Comparison of ENCODE assay signal across 10 cellular contexts in genomic region chr19:55248166-55248675, GRCh38. TPM values are rescaled to one million over a fixed set of nuclear protein-coding genes. Genes with fewer than 3 reads are reported as not detected.
DNase-seq lines count a peak whose midpoint lies in the region; ATAC-seq and TF ChIP-seq lines count a peak whose summit lies in the region.
"Had no signal": no experiment of that assay in that cellular context is flagged by ENCODE, and none has a peak within 500 bp of the region (broad histone marks: within the 10 kb centered on the region; RNA-seq: fewer than 3 reads in every experiment).

No MANE protein-coding gene starts in this region.

- peaks cover 68% of the 10 kb centered on the region for H4K20me1 ChIP-seq in SK-N-SH (ENCODE audit: insufficient read depth)

- H3K27me3 ChIP-seq in SK-N-SH (ENCODE audit: insufficient read depth): no peaks in the 10 kb centered on the region
- H3K27me3 ChIP-seq: testis had no signal

- intact Hi-C loops in natural killer cell (cut with micrococcal nuclease): no loop called here

- peak; percentile 69 for DNase-seq in SK-N-SH
- no peak for DNase-seq in activated CD8-positive, alpha-beta T cell treated with anti-CD3 and anti-CD28 coated beads, Interleukin-2, amount 10 ng/mL, durations not matched to agents 7 days and 5 days
- DNase-seq in natural killer cell: no peak
- DNase-seq in DMS153 (lab: John Stamatoyannopoulos, UW): no peak
- no peak for DNase-seq in T-helper 9 cell
- DNase-seq: activated CD8-positive, alpha-beta memory T cell treated with anti-CD3 and anti-CD28 coated beads, Interleukin-2, amount 50 U/mL, for 48 hours; NCI-H2227 treated with DMSO at 0.1 percent for 48 hours; testis had no signal

- WGBS in SK-N-SH (ENCODE audit: low lambda C conversion rate): 73% methylated on average over 5 of the region's 10 CpGs

- no peak overlapping the region for H3K4me3 ChIP-seq in SK-N-SH (ENCODE audit: low read depth in 2 of 2, low read length in 1 of 2)
- H3K4me3 ChIP-seq: testis had no signal

- no peak overlapping the region for H3K4me2 ChIP-seq in SK-N-SH

- no peak for TF ChIP-seq EP300 in SK-N-SH (IDR thresholded peaks at IDR 0.05; ENCODE audit: borderline replicate concordance in 1 of 2, low read depth in 1 of 2, low read length in 1 of 2)

- peaks cover 43% of the 10 kb centered on the region for H3K4me1 Mint-ChIP-seq in activated CD8-positive, alpha-beta T cell treated with anti-CD3 and anti-CD28 coated beads, Interleukin-2, amount 10 ng/mL, durations not matched to agents 7 days and 5 days (ENCODE audit: low read depth)
- peaks cover 33 to 46% of the 10 kb centered on the region in 2 donors for H3K4me1 Mint-ChIP-seq in natural killer cell

- H3F3A ChIP-seq in SK-N-SH (replicated peaks; ENCODE audit: insufficient read depth): no peaks in the 10 kb centered on the region

- H2AFZ ChIP-seq in SK-N-SH (ENCODE audit: low read depth): no peak overlapping the region

- CTCF ChIA-PET in SK-N-SH (lab: Yijun Ruan, JAX): interaction anchor here (1.0 to 1.2 kb wide), 2 partner anchors 10 to 53 kb away, joined by 3 to 5 read pairs; no protein-coding TSS in a partner anchor
- CTCF ChIA-PET in activated CD8-positive, alpha-beta T cell treated with anti-CD3 and anti-CD28 coated beads, Interleukin-2, amount 10 ng/mL, durations not matched to agents 7 days and 5 days (lab: Charles Lee): no interaction called here

- TF ChIP-seq CTCF in SK-N-SH (IDR thresholded peaks at IDR 0.05) (no peak), natural killer cell (IDR thresholded peaks at IDR 0.05) (no peak)

- peaks cover 62% of the 10 kb centered on the region for H3K79me2 ChIP-seq in SK-N-SH (ENCODE audit: insufficient read depth)

- no peaks in the 10 kb centered on the region for H3K9me3 Mint-ChIP-seq in activated CD8-positive, alpha-beta T cell treated with anti-CD3 and anti-CD28 coated beads, Interleukin-2, amount 10 ng/mL, durations not matched to agents 7 days and 5 days (ENCODE audit: insufficient read depth)
- no peaks in the 10 kb centered on the region for H3K9me3 Mint-ChIP-seq in natural killer cell

- peaks cover 0 to 23% of the 10 kb centered on the region in 2 experiments; a peak in 1 of 4 replicates for H3K4me1 ChIP-seq in SK-N-SH (ENCODE audit: control insufficient read depth in 1 of 2, insufficient read depth in 2 of 2, low read depth in 1 of 2, low read length in 1 of 2)

- no peak for ATAC-seq in SK-N-SH treated with all-trans-retinoic acid at 6 μM for 48 hours
- no peak for ATAC-seq in activated CD8-positive, alpha-beta T cell treated with anti-CD3 and anti-CD28 coated beads, Interleukin-2, amount 10 ng/mL, durations not matched to agents 7 days and 5 days
- ATAC-seq in natural killer cell: no peak

- no peaks in the 10 kb centered on the region for H3K9me2 ChIP-seq in SK-N-SH

- H3K36me3 ChIP-seq in SK-N-SH (replicated peaks in 1 of 2; ENCODE audit: control insufficient read depth in 1 of 2, insufficient read depth in 2 of 2, low read length in 1 of 2): peaks cover 4 to 13% of the 10 kb centered on the region in 2 experiments

- no peaks in the 10 kb centered on the region for H3K27me3 Mint-ChIP-seq in activated CD8-positive, alpha-beta T cell treated with anti-CD3 and anti-CD28 coated beads, Interleukin-2, amount 10 ng/mL, durations not matched to agents 7 days and 5 days (ENCODE audit: low read depth)
- H3K27me3 Mint-ChIP-seq in natural killer cell (ENCODE audit: low read depth in 2 of 2): no peaks in the 10 kb centered on the region

- no peak overlapping the region for H3K4me3 Mint-ChIP-seq in activated CD8-positive, alpha-beta T cell treated with anti-CD3 and anti-CD28 coated beads, Interleukin-2, amount 10 ng/mL, durations not matched to agents 7 days and 5 days
- H3K4me3 Mint-ChIP-seq in natural killer cell: no peak overlapping the region

- H3K36me3 Mint-ChIP-seq in activated CD8-positive, alpha-beta T cell treated with anti-CD3 and anti-CD28 coated beads, Interleukin-2, amount 10 ng/mL, durations not matched to agents 7 days and 5 days (ENCODE audit: low read depth): peaks cover 54% of the 10 kb centered on the region
- H3K36me3 Mint-ChIP-seq in natural killer cell: no peaks in the 10 kb centered on the region

- POLR2A ChIA-PET in SK-N-SH (lab: Yijun Ruan, JAX): interaction anchor here (0.9 to 3.3 kb wide), 7 partner anchors 8 to 160 kb away, joined by 3 to 11 read pairs (median 5); partner anchors contain the start of genes PPP6R1, TMEM86B and UBE2S
- POLR2A ChIA-PET in activated CD8-positive, alpha-beta T cell treated with anti-CD3 and anti-CD28 coated beads, Interleukin-2, amount 10 ng/mL, durations not matched to agents 7 days and 5 days (lab: Charles Lee): interaction anchor here (0.7 kb wide), 1 partner anchor 11 kb away, joined by 3 read pairs; the partner anchor contains the start of gene PPP6R1

- no peak overlapping the region for H3K9ac ChIP-seq in SK-N-SH

- H3K27ac ChIP-seq in SK-N-SH (ENCODE audit: low read depth in 2 of 2, low read length in 1 of 2): peak overlapping the region in 1 of 2 experiments; percentile 36; a peak in 1 of 4 replicates
- H3K27ac ChIP-seq: 22Rv1, testis had no signal

- peak overlapping the region; percentile 74 for H3K27ac Mint-ChIP-seq in activated CD8-positive, alpha-beta T cell treated with anti-CD3 and anti-CD28 coated beads, Interleukin-2, amount 10 ng/mL, durations not matched to agents 7 days and 5 days
- peak overlapping the region; percentile 67 to 69 for H3K27ac Mint-ChIP-seq in natural killer cell

- no peak for TF ChIP-seq RAD21 in SK-N-SH (IDR thresholded peaks at IDR 0.05; ENCODE audit: low read length)

- no peaks in the 10 kb centered on the region for H3K9me3 ChIP-seq in SK-N-SH
- H3K9me3 ChIP-seq: testis had no signal

TF ChIP-seq in SK-N-SH, 30 proteins besides CTCF, POLR2A, EP300 and RAD21:
- TF ChIP-seq TAF1 (IDR thresholded peaks at IDR 0.05; ENCODE audit: borderline replicate concordance, low read depth, low read length) (no peak), MXI1 (IDR thresholded peaks at IDR 0.05; ENCODE audit: low read depth, low read length) (peak; percentile 27; the same call in 1 of the 2 replicates)

TF ChIP-seq in SK-N-SH treated with all-trans-retinoic acid at 6 μM for 48 hours, 23 proteins besides CTCF, POLR2A, EP300 and RAD21 (continues in another document):
- TF ChIP-seq PATZ1 (CRISPR knock-in tag; IDR thresholded peaks at IDR 0.05; ENCODE audit: borderline replicate concordance) (no peak), CSDC2 (CRISPR knock-in tag; IDR thresholded peaks at IDR 0.05) (no peak), ESRRG (CRISPR knock-in tag; IDR thresholded peaks at IDR 0.05) (no peak), TOX (CRISPR knock-in tag; IDR thresholded peaks at IDR 0.05; ENCODE audit: borderline replicate concordance) (no peak), ARNTL (CRISPR knock-in tag; IDR thresholded peaks at IDR 0.05; ENCODE audit: borderline replicate concordance, low read depth) (no peak)

RNA-seq across cellular contexts. Expression of gene PPP6R1, which starts 10.6 kb away (rescaled TPM):
- 44.9 and 47.8 TPM in 2 replicates for polyA plus RNA-seq in SK-N-SH (2012; rRNA removed)
- polyA plus RNA-seq in SK-N-SH (2012; cell fraction: cytosol; rRNA removed): 23.6 and 36.5 TPM in 2 replicates
- polyA plus RNA-seq in SK-N-SH (2012; cell fraction: nucleus; rRNA removed): 89.2 and 89.5 TPM in 2 replicates
- 100 to 1,000 TPM; 256 to 265 TPM for total RNA-seq in activated CD8-positive, alpha-beta T cell treated with anti-CD3 and anti-CD28 coated beads, Interleukin-2, amount 10 ng/mL, durations not matched to agents 7 days and 5 days
- total RNA-seq in natural killer cell: 100 to 1,000 TPM; 252 to 275 (median 260) TPM

RNA-seq across cellular contexts. Expression of gene TMEM86B, which starts 19.7 kb away (rescaled TPM):
- polyA plus RNA-seq in SK-N-SH (2012; rRNA removed): 2.0 and 3.0 TPM in 2 replicates
- 0.64 and 1.2 TPM in 2 replicates for polyA plus RNA-seq in SK-N-SH (2012; cell fraction: cytosol; rRNA removed)
- 17.1 and 28.6 TPM in 2 replicates for polyA plus RNA-seq in SK-N-SH (2012; cell fraction: nucleus; rRNA removed)
- 10 to 100 TPM; 11.0 to 13.8 TPM for total RNA-seq in activated CD8-positive, alpha-beta T cell treated with anti-CD3 and anti-CD28 coated beads, Interleukin-2, amount 10 ng/mL, durations not matched to agents 7 days and 5 days
- total RNA-seq in natural killer cell: 10 to 100 TPM; 12.6 to 14.7 (median 14.6) TPM

RNA-seq across cellular contexts. Expression of gene HSPBP1, which starts 31.7 kb away (rescaled TPM):
- polyA plus RNA-seq in SK-N-SH (2012; rRNA removed): 51.7 and 55.4 TPM in 2 replicates
- polyA plus RNA-seq in SK-N-SH (2012; cell fraction: cytosol; rRNA removed): 21.5 and 38.1 TPM in 2 replicates
- 42.7 and 50.6 TPM in 2 replicates for polyA plus RNA-seq in SK-N-SH (2012; cell fraction: nucleus; rRNA removed)
- total RNA-seq in activated CD8-positive, alpha-beta T cell treated with anti-CD3 and anti-CD28 coated beads, Interleukin-2, amount 10 ng/mL, durations not matched to agents 7 days and 5 days: 10 to 100 TPM; 31.1 to 32.7 TPM
- 10 to 100 TPM; 17.1 to 19.5 (median 18.5) TPM for total RNA-seq in natural killer cell

RNA-seq across cellular contexts. Expression of gene BRSK1, which starts 35.6 kb away (rescaled TPM):
- polyA plus RNA-seq in SK-N-SH (2012; rRNA removed): 32.2 and 49.7 TPM in 2 replicates
- 23.5 and 24.1 TPM in 2 replicates for polyA plus RNA-seq in SK-N-SH (2012; cell fraction: cytosol; rRNA removed)
- polyA plus RNA-seq in SK-N-SH (2012; cell fraction: nucleus; rRNA removed): 150 and 318 TPM in 2 replicates
- total RNA-seq in activated CD8-positive, alpha-beta T cell treated with anti-CD3 and anti-CD28 coated beads, Interleukin-2, amount 10 ng/mL, durations not matched to agents 7 days and 5 days: 1 to 10 TPM; 7.3 to 7.5 TPM
- 1 to 10 TPM; 6.0 to 9.8 (median 6.5) TPM for total RNA-seq in natural killer cell

RNA-seq across cellular contexts. Expression of gene PTPRH, which starts 38.9 kb away (rescaled TPM):
- 0.86 and 1.1 TPM in 2 replicates for polyA plus RNA-seq in SK-N-SH (2012; rRNA removed)
- polyA plus RNA-seq in SK-N-SH (2012; cell fraction: cytosol; rRNA removed): 0.21 and 0.84 TPM in 2 replicates
- 1.5 and 1.9 TPM in 2 replicates for polyA plus RNA-seq in SK-N-SH (2012; cell fraction: nucleus; rRNA removed)
- not detected for total RNA-seq in activated CD8-positive, alpha-beta T cell treated with anti-CD3 and anti-CD28 coated beads, Interleukin-2, amount 10 ng/mL, durations not matched to agents 7 days and 5 days
- under 1 TPM in 1 of 3 donors, not detected in 2; 0.45 TPM for total RNA-seq in natural killer cell
